Comparison of ENCODE assay signal across 14 cellular contexts in genomic region chr9:14027114-14027812, GRCh38.
DNase-seq lines count a peak whose midpoint lies in the region; ATAC-seq and TF ChIP-seq lines count a peak whose summit lies in the region.
"Had no signal": no experiment of that assay in that cellular context is flagged by ENCODE, and none has a peak within 500 bp of the region (broad histone marks: within the 10 kb centered on the region; RNA-seq: fewer than 3 reads in every experiment).

No MANE protein-coding gene starts in this region.

- POLR2A ChIA-PET in CD8-positive, alpha-beta T cell (lab: Charles Lee): no interaction called here

- TF ChIP-seq CTCF in heart right ventricle (IDR thresholded peaks at IDR 0.05) (no peak), osteoblast (IDR thresholded peaks at IDR 0.05; ENCODE audit: extremely low read depth, low read depth, low read length) (no peak)
- no peak for TF ChIP-seq CTCF in CD8-positive, alpha-beta T cell (IDR thresholded peaks at IDR 0.05)

- peak overlapping the region; percentile 64 to 94 (median 82) for H3K27ac ChIP-seq in heart right ventricle
- no peak overlapping the region for H3K27ac ChIP-seq in CD8-positive, alpha-beta T cell (ENCODE audit: low read depth, low read length)
- no peak overlapping the region for H3K27ac ChIP-seq in osteoblast (ENCODE audit: low read depth, low read length)
- H3K27ac ChIP-seq: BLaER1 treated with 17β-estradiol and CSF1 and Interleukin-3, amounts not matched to agents 10 nM and 100 nM; HL-60 had no signal

- H3K27me3 ChIP-seq in heart right ventricle (no peaks in the 10 kb centered on the region), osteoblast (ENCODE audit: insufficient read depth, low read length) (peaks cover 31% of the 10 kb centered on the region)
- no peaks in the 10 kb centered on the region for H3K27me3 ChIP-seq in CD8-positive, alpha-beta T cell (ENCODE audit: insufficient read depth, low read length)
- H3K27me3 ChIP-seq: BLaER1 treated with 17β-estradiol and CSF1 and Interleukin-3, amounts not matched to agents 10 nM and 100 nM had no signal

- H3K4me2 ChIP-seq in osteoblast (ENCODE audit: insufficient read depth, low read length): no peak overlapping the region
- H3K4me2 ChIP-seq: BLaER1 treated with 17β-estradiol and CSF1 and Interleukin-3, amounts not matched to agents 10 nM and 100 nM had no signal

- DNase-seq in DMS79 (lab: John Stamatoyannopoulos, UW): peak; percentile 87
- peak; percentile 15 for DNase-seq in NCI-H774 (lab: John Stamatoyannopoulos, UW)
- peak; percentile 44 to 81 for DNase-seq in heart right ventricle
- peak; percentile 69 for DNase-seq in posterior vena cava (ENCODE audit: low spot score)
- DNase-seq in NCI-H345 treated with DMSO at 0.1 percent for 48 hours (lab: John Stamatoyannopoulos, UW; ENCODE audit: unreplicated experiment): no peak
- DNase-seq in CD8-positive, alpha-beta T cell: no peak
- DNase-seq in osteoblast (ENCODE audit: insufficient read length, low spot score, missing footprints): no peak
- DNase-seq in RPMI8226: no peak
- DNase-seq: activated CD8-positive, alpha-beta memory T cell treated with anti-CD3 and anti-CD28 coated beads for 24 hours; erythroblast; stimulated activated CD4-positive, alpha-beta T cell treated with anti-CD3 and anti-CD28 coated beads, Interleukin-1b, Interleukin-23, amount 100 ng/mL, for 48 hours; substantia nigra had no signal

- no peaks in the 10 kb centered on the region for H3K36me3 Mint-ChIP-seq in CD8-positive, alpha-beta T cell

- H3K4me1 ChIP-seq in heart right ventricle: peaks cover 15 to 68% (median 40%) of the 10 kb centered on the region in 9 donors
- H3K4me1 ChIP-seq in CD8-positive, alpha-beta T cell (ENCODE audit: insufficient read depth, low read length): no peaks in the 10 kb centered on the region
- H3K4me1 ChIP-seq in osteoblast (ENCODE audit: insufficient read depth, low read length): peaks cover 9% of the 10 kb centered on the region

- H3K4me3 Mint-ChIP-seq in CD8-positive, alpha-beta T cell: no peak overlapping the region

- 15 to 20% methylated on average over 4 of the region's 4 CpGs for WGBS in heart right ventricle, 2 donors

- H3K9me3 ChIP-seq in heart right ventricle (no peaks in the 10 kb centered on the region), osteoblast (ENCODE audit: low read depth, low read length) (no peaks in the 10 kb centered on the region)
- H3K9me3 ChIP-seq in CD8-positive, alpha-beta T cell (ENCODE audit: low read length): no peaks in the 10 kb centered on the region
- H3K9me3 ChIP-seq: BLaER1 treated with 17β-estradiol and CSF1 and Interleukin-3, amounts not matched to agents 10 nM and 100 nM had no signal

- no peak overlapping the region for H3K27ac Mint-ChIP-seq in CD8-positive, alpha-beta T cell

- no peaks in the 10 kb centered on the region for H4K20me1 ChIP-seq in osteoblast (ENCODE audit: insufficient read depth, low read length)
- H4K20me1 ChIP-seq: BLaER1 treated with 17β-estradiol and CSF1 and Interleukin-3, amounts not matched to agents 10 nM and 100 nM had no signal

- H3K36me3 ChIP-seq in heart right ventricle: no peaks in the 10 kb centered on the region
- no peaks in the 10 kb centered on the region for H3K36me3 ChIP-seq in CD8-positive, alpha-beta T cell (ENCODE audit: insufficient read depth, low read length)
- H3K36me3 ChIP-seq in osteoblast (ENCODE audit: insufficient read depth, low read length): no peaks in the 10 kb centered on the region
- H3K36me3 ChIP-seq: BLaER1 treated with 17β-estradiol and CSF1 and Interleukin-3, amounts not matched to agents 10 nM and 100 nM had no signal

- intact Hi-C loops in heart right ventricle (cut with DNase I) (loop anchor here in 3 of 10 donors (1.0 to 10.0 kb wide), 7 partner anchors 70 to 602 kb away; no protein-coding TSS in a partner anchor), posterior vena cava (cut with DNase I) (no loop called here)
- intact Hi-C loops in CD8-positive, alpha-beta T cell (cut with DNase I, micrococcal nuclease): no loop called here

- no peak overlapping the region for H2AFZ ChIP-seq in osteoblast (ENCODE audit: low read length)

- no peaks in the 10 kb centered on the region for H3K79me2 ChIP-seq in osteoblast (ENCODE audit: insufficient read depth, low read length)

- no peaks in the 10 kb centered on the region for H3K4me1 Mint-ChIP-seq in CD8-positive, alpha-beta T cell (ENCODE audit: low read depth)

- H3K4me3 ChIP-seq in heart right ventricle (no peak overlapping the region), osteoblast (ENCODE audit: insufficient read depth, low read length) (no peak overlapping the region)
- H3K4me3 ChIP-seq in CD8-positive, alpha-beta T cell (ENCODE audit: low read depth, low read length): no peak overlapping the region
- H3K4me3 ChIP-seq: BLaER1 treated with 17β-estradiol and CSF1 and Interleukin-3, amounts not matched to agents 10 nM and 100 nM had no signal

- peaks cover 3% of the 10 kb centered on the region for H3K9me3 Mint-ChIP-seq in CD8-positive, alpha-beta T cell

- H3K27me3 Mint-ChIP-seq in CD8-positive, alpha-beta T cell (ENCODE audit: low read depth): no peaks in the 10 kb centered on the region

- ATAC-seq in heart right ventricle: peak; percentile 70 to 89 (median 83)
- no peak for ATAC-seq in CD8-positive, alpha-beta T cell

- CTCF ChIA-PET in CD8-positive, alpha-beta T cell (lab: Charles Lee): no interaction called here

Comparison
In these comparisons a context has a peak if more than half of its experiments do, and no peak if none do; other contexts are left out.
1. DNase-seq: peak in DMS79 (single experiment), NCI-H774 (single experiment), heart right ventricle (2 of 2) and posterior vena cava (single experiment); none in NCI-H345 treated with DMSO at 0.1 percent for 48 hours (single experiment), CD8-positive, alpha-beta T cell (0 of 7), osteoblast (single experiment) and RPMI8226 (single experiment).
2. H3K27ac ChIP-seq: peak in heart right ventricle (10 of 10); none in CD8-positive, alpha-beta T cell (single experiment) and osteoblast (single experiment).